In genomic region chr6:21984551-21984950, GRCh38 we compare ENCODE assay signal across 20 cellular contexts.
"Had no signal": no experiment of that assay in that cellular context is flagged by ENCODE, and none has a peak within 500 bp of the region (broad histone marks: within the 10 kb centered on the region; RNA-seq: fewer than 3 reads in every experiment).

No MANE protein-coding gene starts in this region.

- ATAC-seq: activated CD4-positive, CD25-positive, alpha-beta regulatory T cell treated with anti-CD3 and anti-CD28 coated beads, Interleukin-2, amount 50 U/mL, for 24 hours; activated CD8-positive, alpha-beta T cell treated with anti-CD3 and anti-CD28 coated beads for 36 hours; activated naive CD8-positive, alpha-beta T cell treated with anti-CD3 and anti-CD28 coated beads, Interleukin-2, amount 50 U/mL, for 24 hours; left lung; naive thymus-derived CD4-positive, alpha-beta T cell; psoas muscle; stimulated activated naive CD8-positive, alpha-beta T cell treated with anti-CD3 and anti-CD28 coated beads, Interleukin-15, Interleukin-2, amounts not matched to agents 100 U/mL and 50 U/mL, for 24 hours had no signal

- DNase-seq: activated CD4-positive, alpha-beta T cell treated with anti-CD3 and anti-CD28 coated beads, Interleukin-2, amount 10 ng/mL, durations not matched to agents 24 days and 14 days; activated CD8-positive, alpha-beta T cell treated with anti-CD3 and anti-CD28 coated beads for 36 hours; activated gamma-delta T cell; activated naive CD4-positive, alpha-beta T cell treated with anti-CD3 and anti-CD28 coated beads, Interleukin-2, amount 50 U/mL, for 16 hours; activated naive CD8-positive, alpha-beta T cell treated with anti-CD3 and anti-CD28 coated beads, Interleukin-2, amount 50 U/mL, for 24 hours; colonic mucosa; glutamatergic neuron; hippocampal formation; kidney glomerular epithelial cell; left lung; naive thymus-derived CD4-positive, alpha-beta T cell; ovary; psoas muscle; stimulated activated CD4-positive, alpha-beta T cell treated with anti-CD3 and anti-CD28 coated beads, Interleukin-4, amount 100 ng/mL, for 24 hours; stimulated activated naive CD8-positive, alpha-beta T cell treated with anti-CD3 and anti-CD28 coated beads, Interleukin-15, Interleukin-2, amounts not matched to agents 100 U/mL and 50 U/mL, for 24 hours; upper lobe of left lung had no signal

- H3K36me3 ChIP-seq: breast epithelium, colonic mucosa, left lung, ovary, right atrium auricular region, upper lobe of left lung had no signal

- H3K4me1 ChIP-seq: colonic mucosa, psoas muscle had no signal

- H3K4me3 ChIP-seq: breast epithelium, colonic mucosa, left lung, lung, ovary, psoas muscle, right atrium auricular region, upper lobe of left lung had no signal

- H3K27ac ChIP-seq: breast epithelium, colonic mucosa, left lung, ovary, psoas muscle, right atrium auricular region, upper lobe of left lung had no signal

- H3K9me3 ChIP-seq: breast epithelium, colonic mucosa, left lung, ovary, psoas muscle, right atrium auricular region, upper lobe of left lung had no signal

- H3K27me3 ChIP-seq: breast epithelium, colonic mucosa, left lung, ovary, right atrium auricular region, upper lobe of left lung had no signal
